8 cellular contexts compared by ENCODE assay signal in the genomic region with DNA sequence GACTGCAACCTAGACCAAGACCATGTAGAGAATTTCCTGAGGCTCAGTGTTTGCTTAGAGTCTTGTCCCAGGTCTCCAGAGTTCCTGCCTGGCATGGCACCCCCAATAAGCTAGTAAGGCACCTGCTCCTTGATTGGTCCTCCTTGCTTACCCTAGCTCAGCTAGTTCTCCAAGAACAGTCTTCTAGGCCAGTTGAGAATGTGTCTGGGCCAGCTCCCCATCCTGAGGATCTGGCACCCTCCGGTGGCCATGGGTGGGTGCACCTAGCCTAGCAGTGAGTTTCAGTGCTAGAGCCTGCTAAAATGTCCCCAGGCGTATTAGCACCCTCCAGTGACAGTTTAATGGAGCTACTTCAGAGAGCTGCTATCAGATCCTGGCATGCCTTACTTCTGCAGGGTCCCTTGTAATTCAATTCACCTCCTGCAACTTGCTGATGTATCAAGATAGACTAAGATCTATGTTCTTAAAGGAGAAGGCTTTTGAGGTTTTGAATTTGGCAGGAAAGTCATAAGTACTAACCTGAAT. TPM values are rescaled to one million over a fixed set of nuclear protein-coding genes. Genes with fewer than 3 reads are reported as not detected.
DNase-seq lines count a peak whose midpoint lies in the region; ATAC-seq and TF ChIP-seq lines count a peak whose summit lies in the region.

No MANE protein-coding gene starts in this region.

- no peaks in the 10 kb centered on the region for H3K4me1 ChIP-seq in smooth muscle cell (ENCODE audit: low read depth)
- no peaks in the 10 kb centered on the region for H3K4me1 ChIP-seq in gastrocnemius medialis

- H3K36me3 ChIP-seq in smooth muscle cell (ENCODE audit: low read depth), result no peaks in the 10 kb centered on the region
- no peaks in the 10 kb centered on the region for H3K36me3 ChIP-seq in gastrocnemius medialis

- no peaks in the 10 kb centered on the region for H3K79me2 ChIP-seq in smooth muscle cell (ENCODE audit: low read depth)

- H3K9me3 Mint-ChIP-seq in activated CD8-positive, alpha-beta T cell treated with anti-CD3 and anti-CD28 coated beads for 36 hours, result no peaks in the 10 kb centered on the region

- CTCF ChIA-PET in activated CD8-positive, alpha-beta T cell treated with anti-CD3 and anti-CD28 coated beads for 36 hours (lab: Charles Lee), result interaction anchor here (0.8 to 2.8 kb wide), 34 partner anchors 9 to 505 kb away, joined by 3 to 18 read pairs (median 4); a partner anchor contains a TSS

- in situ Hi-C loops in gastrocnemius medialis (cut with MboI; ENCODE audit: low sequenced_read_pairs in 4 of 4), result no loop called here

- no peak overlapping the region for H3K4me2 ChIP-seq in smooth muscle cell

- DNase-seq in DMS53 (lab: John Stamatoyannopoulos, UW) (peak; percentile 91), NCI-H748 treated with DMSO at 0.1 percent for 48 hours (lab: John Stamatoyannopoulos, UW) (peak; percentile 14), fibroblast of pulmonary artery (ENCODE audit: low read depth) (peak; percentile 58), smooth muscle cell (lab: John Stamatoyannopoulos, UW; ENCODE audit: unreplicated experiment) (no peak), gastrocnemius medialis (no peak)
- peak; percentile 80 for DNase-seq in activated CD8-positive, alpha-beta T cell treated with anti-CD3 and anti-CD28 coated beads for 36 hours

- H3K27ac ChIP-seq in smooth muscle cell (ENCODE audit: low read depth) (no peak overlapping the region), gastrocnemius medialis (no peak overlapping the region)

- H3K27ac Mint-ChIP-seq in activated CD8-positive, alpha-beta T cell treated with anti-CD3 and anti-CD28 coated beads for 36 hours, result no peak overlapping the region

- POLR2A ChIA-PET in activated CD8-positive, alpha-beta T cell treated with anti-CD3 and anti-CD28 coated beads for 36 hours (lab: Charles Lee), result no interaction called here

- H3F3A ChIP-seq in smooth muscle cell (ENCODE audit: low read depth), result no peaks in the 10 kb centered on the region

- H4K20me1 ChIP-seq in smooth muscle cell (ENCODE audit: low read depth), result no peaks in the 10 kb centered on the region

- ATAC-seq in GM19438 (IDR thresholded peaks at IDR 0.05; ENCODE audit: low read depth, unreplicated experiment), result peak; percentile 97
- peak; percentile 97 for ATAC-seq in HG03439 (IDR thresholded peaks at IDR 0.05; ENCODE audit: unreplicated experiment)
- ATAC-seq in activated CD8-positive, alpha-beta T cell treated with anti-CD3 and anti-CD28 coated beads for 36 hours, result peak; percentile 100
- ATAC-seq in gastrocnemius medialis, result no peak

- 17% methylated on average over 2 of the region's 2 CpGs for WGBS in smooth muscle cell (ENCODE audit: low lambda C conversion rate)

- H3K4me3 Mint-ChIP-seq in activated CD8-positive, alpha-beta T cell treated with anti-CD3 and anti-CD28 coated beads for 36 hours, result no peak overlapping the region

- no peak overlapping the region for H2AFZ ChIP-seq in smooth muscle cell (ENCODE audit: low read depth)

- peaks cover 5% of the 10 kb centered on the region for H3K27me3 ChIP-seq in smooth muscle cell (ENCODE audit: low read depth)
- peaks cover 0 to 5% (median 0%) of the 10 kb centered on the region in 3 donors for H3K27me3 ChIP-seq in gastrocnemius medialis

- H3K4me3 ChIP-seq in fibroblast of pulmonary artery (replicated peaks; ENCODE audit: low read depth, low read length) (no peak overlapping the region), smooth muscle cell (no peak overlapping the region), gastrocnemius medialis (no peak overlapping the region)

- TF ChIP-seq POLR2A in gastrocnemius medialis (IDR thresholded peaks at IDR 0.05), result no peak

- TF ChIP-seq CTCF in activated CD8-positive, alpha-beta T cell treated with anti-CD3 and anti-CD28 coated beads for 36 hours (IDR thresholded peaks at IDR 0.05), result peak; percentile 72
- TF ChIP-seq CTCF in fibroblast of pulmonary artery (IDR thresholded peaks at IDR 0.05; ENCODE audit: low read length, missing control alignments), result peak; percentile 55
- peak; percentile 35 for TF ChIP-seq CTCF in smooth muscle cell (IDR thresholded peaks at IDR 0.05; ENCODE audit: borderline replicate concordance, insufficient read depth, poor library complexity, severe bottlenecking)
- TF ChIP-seq CTCF in gastrocnemius medialis (IDR thresholded peaks at IDR 0.05 in 4 of 5, conservative IDR thresholded peaks at IDR 0.05 in 1 of 5), result peak in 1 of 5 experiments; percentile 38

- no peaks in the 10 kb centered on the region for H3K27me3 Mint-ChIP-seq in activated CD8-positive, alpha-beta T cell treated with anti-CD3 and anti-CD28 coated beads for 36 hours

- H3K9me3 ChIP-seq in smooth muscle cell (replicated peaks; ENCODE audit: low read depth) (no peaks in the 10 kb centered on the region), gastrocnemius medialis (no peaks in the 10 kb centered on the region)

- no peaks in the 10 kb centered on the region for H3K36me3 Mint-ChIP-seq in activated CD8-positive, alpha-beta T cell treated with anti-CD3 and anti-CD28 coated beads for 36 hours (ENCODE audit: low read depth)

- no peaks in the 10 kb centered on the region for H3K4me1 Mint-ChIP-seq in activated CD8-positive, alpha-beta T cell treated with anti-CD3 and anti-CD28 coated beads for 36 hours (ENCODE audit: low read depth)

- intact Hi-C loops in activated CD8-positive, alpha-beta T cell treated with anti-CD3 and anti-CD28 coated beads for 36 hours (cut with micrococcal nuclease), result no loop called here
- intact Hi-C loops in gastrocnemius medialis (cut with DNase I; ENCODE audit: low total_unique reads), result no loop called here

- no peak overlapping the region for H3K9ac ChIP-seq in smooth muscle cell (ENCODE audit: low read depth)

RNA-seq across cellular contexts. Expression of a gene that starts 44.4 kb away (rescaled TPM):
- 10 to 100 TPM; 36.2 to 36.4 TPM for total RNA-seq in activated CD8-positive, alpha-beta T cell treated with anti-CD3 and anti-CD28 coated beads for 36 hours
- total RNA-seq in smooth muscle cell (48.0 and 50.0 TPM in 2 replicates), gastrocnemius medialis (100 to 1,000 TPM in 1 of 4 donors, 10 to 100 TPM in 3; 54.9 to 142 (median 67.8) TPM)
- polyA plus RNA-seq in smooth muscle cell, result 3.2 and 4.2 TPM in 2 replicates

Comparison
In these comparisons a context has a peak if more than half of its experiments do, and no peak if none do; other contexts are left out.
1. DNase-seq: peak in DMS53 (single experiment), NCI-H748 treated with DMSO at 0.1 percent for 48 hours (single experiment), activated CD8-positive, alpha-beta T cell treated with anti-CD3 and anti-CD28 coated beads for 36 hours (single experiment) and fibroblast of pulmonary artery (single experiment); none in smooth muscle cell (single experiment) and gastrocnemius medialis (0 of 2).
2. ATAC-seq: peak in GM19438 (single experiment), HG03439 (single experiment) and activated CD8-positive, alpha-beta T cell treated with anti-CD3 and anti-CD28 coated beads for 36 hours (single experiment); none in gastrocnemius medialis (0 of 2).